1 cellular context compared by ENCODE assay signal in the genomic region with DNA sequence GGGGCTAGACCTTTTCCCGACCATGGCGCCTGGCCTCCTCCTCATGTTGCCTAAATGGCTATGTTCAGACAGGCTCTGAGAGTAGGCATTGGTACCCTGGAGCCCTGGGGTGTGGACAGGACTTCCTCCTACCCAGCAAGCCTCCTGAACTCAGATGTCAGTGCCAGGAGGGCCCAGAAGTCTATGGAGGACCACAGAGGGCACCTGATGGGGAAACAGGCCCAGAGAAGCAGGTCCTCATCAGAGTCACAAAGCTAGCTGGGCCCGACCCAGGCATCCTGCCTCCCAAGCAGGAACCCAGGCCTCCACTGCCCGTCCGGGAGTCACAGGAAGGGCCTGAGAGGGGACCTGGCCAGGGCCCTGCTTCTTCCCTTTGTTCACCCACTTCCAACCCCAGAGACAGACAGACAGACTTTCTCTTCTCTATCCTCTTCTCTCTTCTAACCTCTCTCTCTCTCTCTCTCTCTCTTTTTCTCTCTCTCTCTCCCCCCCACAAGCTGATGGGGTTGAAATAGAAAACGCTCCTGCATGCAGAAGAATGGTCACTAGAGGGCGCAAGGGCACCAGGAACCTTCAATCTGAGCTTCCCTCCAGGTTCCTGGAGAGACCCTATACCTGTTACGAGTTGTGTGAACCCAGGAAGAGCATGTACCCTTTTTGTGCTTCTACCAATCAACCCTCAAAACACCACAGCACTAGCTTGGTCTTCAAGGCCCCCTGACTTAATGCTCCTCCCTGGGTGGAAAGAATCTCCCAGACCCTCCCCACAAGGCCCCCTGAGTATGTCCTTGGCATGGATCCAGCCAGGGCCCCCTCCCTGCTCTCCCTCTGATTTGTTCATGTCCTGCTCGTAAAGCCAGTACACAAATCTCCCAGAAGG.
TF ChIP-seq lines count a peak whose summit lies in the region.

No MANE protein-coding gene starts in this region.

TF ChIP-seq in liver, 16 proteins besides CTCF, POLR2A, EP300 and RAD21 (continued from another document):
- TF ChIP-seq HNF4A (conservative IDR thresholded peaks at IDR 0.05) (no peak), RXRA (IDR thresholded peaks at IDR 0.05) (peak in 1 of 2 donors; percentile 44), EGR1 (IDR thresholded peaks at IDR 0.05; ENCODE audit: low read depth in 2 of 2) (no peak)
- TF ChIP-seq, protein P1, sequence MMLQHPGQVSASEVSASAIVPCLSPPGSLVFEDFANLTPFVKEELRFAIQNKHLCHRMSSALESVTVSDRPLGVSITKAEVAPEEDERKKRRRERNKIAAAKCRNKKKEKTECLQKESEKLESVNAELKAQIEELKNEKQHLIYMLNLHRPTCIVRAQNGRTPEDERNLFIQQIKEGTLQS (IDR thresholded peaks at IDR 0.05), result no peak
- TF ChIP-seq, protein P2, sequence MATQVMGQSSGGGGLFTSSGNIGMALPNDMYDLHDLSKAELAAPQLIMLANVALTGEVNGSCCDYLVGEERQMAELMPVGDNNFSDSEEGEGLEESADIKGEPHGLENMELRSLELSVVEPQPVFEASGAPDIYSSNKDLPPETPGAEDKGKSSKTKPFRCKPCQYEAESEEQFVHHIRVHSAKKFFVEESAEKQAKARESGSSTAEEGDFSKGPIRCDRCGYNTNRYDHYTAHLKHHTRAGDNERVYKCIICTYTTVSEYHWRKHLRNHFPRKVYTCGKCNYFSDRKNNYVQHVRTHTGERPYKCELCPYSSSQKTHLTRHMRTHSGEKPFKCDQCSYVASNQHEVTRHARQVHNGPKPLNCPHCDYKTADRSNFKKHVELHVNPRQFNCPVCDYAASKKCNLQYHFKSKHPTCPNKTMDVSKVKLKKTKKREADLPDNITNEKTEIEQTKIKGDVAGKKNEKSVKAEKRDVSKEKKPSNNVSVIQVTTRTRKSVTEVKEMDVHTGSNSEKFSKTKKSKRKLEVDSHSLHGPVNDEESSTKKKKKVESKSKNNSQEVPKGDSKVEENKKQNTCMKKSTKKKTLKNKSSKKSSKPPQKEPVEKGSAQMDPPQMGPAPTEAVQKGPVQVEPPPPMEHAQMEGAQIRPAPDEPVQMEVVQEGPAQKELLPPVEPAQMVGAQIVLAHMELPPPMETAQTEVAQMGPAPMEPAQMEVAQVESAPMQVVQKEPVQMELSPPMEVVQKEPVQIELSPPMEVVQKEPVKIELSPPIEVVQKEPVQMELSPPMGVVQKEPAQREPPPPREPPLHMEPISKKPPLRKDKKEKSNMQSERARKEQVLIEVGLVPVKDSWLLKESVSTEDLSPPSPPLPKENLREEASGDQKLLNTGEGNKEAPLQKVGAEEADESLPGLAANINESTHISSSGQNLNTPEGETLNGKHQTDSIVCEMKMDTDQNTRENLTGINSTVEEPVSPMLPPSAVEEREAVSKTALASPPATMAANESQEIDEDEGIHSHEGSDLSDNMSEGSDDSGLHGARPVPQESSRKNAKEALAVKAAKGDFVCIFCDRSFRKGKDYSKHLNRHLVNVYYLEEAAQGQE (IDR thresholded peaks at IDR 0.05), result no peak
